Comparison of ENCODE assay signal across 11 cellular contexts in the genomic region with DNA sequence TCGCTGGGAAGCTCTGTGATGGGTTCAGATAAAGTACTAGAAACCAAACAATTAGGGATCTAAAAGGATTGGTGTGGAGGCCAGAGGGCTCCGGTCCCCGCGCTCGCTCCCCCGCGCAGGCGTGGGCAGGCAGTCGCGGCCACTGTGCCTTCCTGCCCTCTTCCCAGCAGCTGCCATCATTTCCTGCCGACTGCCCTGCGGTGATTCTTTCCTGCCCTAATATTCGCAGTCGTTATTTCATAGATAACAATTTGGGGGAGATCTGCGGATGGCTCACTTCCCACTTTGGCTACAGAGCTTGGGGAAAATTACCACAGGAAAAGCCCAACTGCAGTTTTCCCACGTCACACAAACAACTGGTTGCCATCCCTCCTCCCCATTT. TPM values are rescaled to one million over a fixed set of nuclear protein-coding genes. Genes with fewer than 3 reads are reported as not detected.
DNase-seq lines count a peak whose midpoint lies in the region; ATAC-seq and TF ChIP-seq lines count a peak whose summit lies in the region.
"Had no signal": no experiment of that assay in that cellular context is flagged by ENCODE, and none has a peak within 500 bp of the region (broad histone marks: within the 10 kb centered on the region; RNA-seq: fewer than 3 reads in every experiment).

No MANE protein-coding gene starts in this region.

- WGBS in upper lobe of left lung, 2 donors = 5% methylated on average over 15 to 16 of the region's 16 CpGs

- H3K9me3 ChIP-seq in cardiac muscle cell (ENCODE audit: low read depth) (no peaks in the 10 kb centered on the region), mucosa of rectum (ENCODE audit: control insufficient read depth in 2 of 2, low read length in 2 of 2) (no peaks in the 10 kb centered on the region), upper lobe of left lung (no peaks in the 10 kb centered on the region)

- H3K36me3 ChIP-seq in cardiac muscle cell (no peaks in the 10 kb centered on the region), mucosa of rectum (ENCODE audit: control insufficient read depth in 2 of 2, insufficient read depth in 2 of 2, low read length in 2 of 2) (no peaks in the 10 kb centered on the region), upper lobe of left lung (no peaks in the 10 kb centered on the region)
- H3K36me3 ChIP-seq: BLaER1 treated with 17β-estradiol and CSF1 and Interleukin-3, amounts not matched to agents 10 nM and 100 nM had no signal

- DNase-seq in cardiac muscle cell (ENCODE audit: low read depth in 1 of 2, low spot score in 1 of 2) (no peak), cardiac septum (ENCODE audit: low spot score) (no peak), dorsolateral prefrontal cortex (peak in 4 of 10 donors; percentile 22 to 61 (median 51)), upper lobe of left lung (peak in 1 of 2 donors; percentile 53), RKO (ENCODE audit: low spot score) (no peak)
- DNase-seq: activated gamma-delta T cell, NCI-H1417 treated with DMSO at 0.1 percent for 48 hours had no signal

- H3K9ac ChIP-seq in mucosa of rectum (ENCODE audit: low read depth in 1 of 2, low read length in 2 of 2) = no peak overlapping the region
- H3K9ac ChIP-seq: BLaER1 treated with 17β-estradiol and CSF1 and Interleukin-3, amounts not matched to agents 10 nM and 100 nM had no signal

- no peaks in the 10 kb centered on the region for H3K4me1 ChIP-seq in cardiac muscle cell (ENCODE audit: low read depth)
- no peaks in the 10 kb centered on the region for H3K4me1 ChIP-seq in mucosa of rectum (ENCODE audit: control insufficient read depth in 2 of 2, insufficient read depth in 2 of 2, low read length in 2 of 2)
- H3K4me1 ChIP-seq in upper lobe of left lung = peaks cover 8 to 19% (median 10%) of the 10 kb centered on the region in 4 donors
- H3K4me1 ChIP-seq: BLaER1 treated with 17β-estradiol and CSF1 and Interleukin-3, amounts not matched to agents 10 nM and 100 nM had no signal

- H3K27ac ChIP-seq in cardiac muscle cell = no peak overlapping the region
- H3K27ac ChIP-seq in dorsolateral prefrontal cortex = peak overlapping the region; percentile 88 to 99 (median 97)
- H3K27ac ChIP-seq in mucosa of rectum (ENCODE audit: low read depth in 2 of 2, low read length in 2 of 2) = no peak overlapping the region
- no peak overlapping the region for H3K27ac ChIP-seq in upper lobe of left lung
- H3K27ac ChIP-seq: BLaER1 treated with 17β-estradiol and CSF1 and Interleukin-3, amounts not matched to agents 10 nM and 100 nM had no signal

- TF ChIP-seq POLR2A in upper lobe of left lung (IDR thresholded peaks at IDR 0.05) = no peak

- no peak for TF ChIP-seq EP300 in upper lobe of left lung (IDR thresholded peaks at IDR 0.05)

- TF ChIP-seq CTCF in cardiac muscle cell (IDR thresholded peaks at IDR 0.05; ENCODE audit: low read depth, low read length) (no peak), dorsolateral prefrontal cortex (IDR thresholded peaks at IDR 0.05 in 54 of 56, conservative IDR thresholded peaks at IDR 0.05 in 2 of 56; ENCODE audit: low read depth in 1 of 56, partially characterized antibody in 56 of 56) (peak in 5 of 56 donors; percentile 1 to 6 (median 5)), upper lobe of left lung (IDR thresholded peaks at IDR 0.05) (no peak)

- intact Hi-C loops in cardiac septum (cut with DNase I) (no loop called here), dorsolateral prefrontal cortex (cut with DNase I) (loop anchor here (5.0 to 10.0 kb wide), 5 partner anchors 70 to 952 kb away; a partner anchor contains a TSS)

- H3K4me3 ChIP-seq in cardiac muscle cell (peak overlapping the region; percentile 28), dorsolateral prefrontal cortex (peak overlapping the region; percentile 60 to 89 (median 76)), mucosa of rectum (ENCODE audit: low read length in 2 of 2) (peak overlapping the region; percentile 23 to 30), upper lobe of left lung (peak overlapping the region in 3 of 4 donors; percentile 12 to 27 (median 18))
- H3K4me3 ChIP-seq: BLaER1 treated with 17β-estradiol and CSF1 and Interleukin-3, amounts not matched to agents 10 nM and 100 nM had no signal

- H3K27me3 ChIP-seq in cardiac muscle cell (peaks cover 76% of the 10 kb centered on the region), dorsolateral prefrontal cortex (peaks cover 0 to 6% (median 0%) of the 10 kb centered on the region in 45 donors), mucosa of rectum (ENCODE audit: control insufficient read depth in 2 of 2, insufficient read depth in 2 of 2, low read length in 2 of 2) (peaks cover 11 to 20% of the 10 kb centered on the region in 2 donors), upper lobe of left lung (peaks cover 0 to 19% (median 9%) of the 10 kb centered on the region in 4 donors)
- H3K27me3 ChIP-seq: BLaER1 treated with 17β-estradiol and CSF1 and Interleukin-3, amounts not matched to agents 10 nM and 100 nM had no signal

- ATAC-seq in upper lobe of left lung (ENCODE audit: low FRiP score in 2 of 2) = peak in 1 of 2 donors; percentile 14
- ATAC-seq in GM18909 (IDR thresholded peaks at IDR 0.05; ENCODE audit: poor library complexity, unreplicated experiment) = no peak
- ATAC-seq in GM18858 (IDR thresholded peaks at IDR 0.05; ENCODE audit: unreplicated experiment) = no peak

RNA-seq across cellular contexts. Expression of a gene that starts 2.2 kb away (rescaled TPM):
- total RNA-seq in cardiac muscle cell (not detected in 2 replicates), cardiac septum (0.05 TPM), dorsolateral prefrontal cortex (100 to 1,000 TPM; 216 to 613 (median 446) TPM), upper lobe of left lung (not detected)
- not detected in 2 replicates for polyA plus RNA-seq in cardiac muscle cell

Comparison
In these comparisons a context has a peak if more than half of its experiments do, and no peak if none do; other contexts are left out.
1. H3K27ac ChIP-seq: peak in dorsolateral prefrontal cortex (59 of 59); none in cardiac muscle cell (single experiment), mucosa of rectum (0 of 2) and upper lobe of left lung (0 of 4).
2. H3K4me3 ChIP-seq: peak in every context shown above with its lines; median percentile 76 in dorsolateral prefrontal cortex; 28 in cardiac muscle cell; 26 in mucosa of rectum; 18 in upper lobe of left lung.
3. RNA of a gene that starts 2.2 kb away (total RNA-seq): 216 to 613 TPM in dorsolateral prefrontal cortex; 0.05 TPM in cardiac septum (single experiment), not detected in cardiac muscle cell and not detected in upper lobe of left lung; every median in the first group is over 100 times any median in the second.